8 cellular contexts compared by ENCODE assay signal in genomic region chr9:22307013-22307711, GRCh38.
DNase-seq lines count a peak whose midpoint lies in the region; ATAC-seq and TF ChIP-seq lines count a peak whose summit lies in the region.

No MANE protein-coding gene starts in this region.

- intact Hi-C loops in body of pancreas (cut with DNase I): loop anchor here (10.0 kb wide), 1 partner anchor 148 kb away; no protein-coding TSS in a partner anchor

- peak; percentile 68 for ATAC-seq in body of pancreas
- ATAC-seq in GM21737 (IDR thresholded peaks at IDR 0.05; ENCODE audit: unreplicated experiment): no peak
- no peak for ATAC-seq in GM21367 (IDR thresholded peaks at IDR 0.05; ENCODE audit: unreplicated experiment)

- no peaks in the 10 kb centered on the region for H3K4me1 ChIP-seq in body of pancreas

- H3K27me3 ChIP-seq in body of pancreas: no peaks in the 10 kb centered on the region

- no peak overlapping the region for H3K27ac ChIP-seq in body of pancreas

- WGBS in body of pancreas, 2 donors: 21 to 28% methylated on average over 2 of the region's 2 CpGs

- H3K4me3 ChIP-seq in body of pancreas: no peak overlapping the region

- TF ChIP-seq CTCF in body of pancreas (IDR thresholded peaks at IDR 0.05): peak; percentile 31 to 76 (median 68)

- no peaks in the 10 kb centered on the region for H3K36me3 ChIP-seq in body of pancreas (replicated peaks in 1 of 2; ENCODE audit: insufficient read depth in 1 of 2, low read depth in 2 of 2)

- no peaks in the 10 kb centered on the region for H3K9me3 ChIP-seq in body of pancreas

- peak; percentile 0 for DNase-seq in NCI-H510A treated with DMSO at 0.1 percent for 48 hours (lab: John Stamatoyannopoulos, UW)
- no peak for DNase-seq in NCI-H510A (lab: John Stamatoyannopoulos, UW)
- DNase-seq in NCI-H2081 treated with DMSO at 0.1 percent for 48 hours (lab: John Stamatoyannopoulos, UW): peak; percentile 17
- peak; percentile 18 to 63 (median 45) for DNase-seq in body of pancreas
- peak; percentile 82 for DNase-seq in kidney tubule cell (ENCODE audit: low spot score)
- no peak for DNase-seq in NCI-H1048 (lab: John Stamatoyannopoulos, UW)

- no peak for TF ChIP-seq POLR2A in body of pancreas (IDR thresholded peaks at IDR 0.05)

Comparison
In these comparisons a context has a peak if more than half of its experiments do, and no peak if none do; other contexts are left out.
1. DNase-seq: peak in NCI-H510A treated with DMSO at 0.1 percent for 48 hours (single experiment), NCI-H2081 treated with DMSO at 0.1 percent for 48 hours (single experiment), body of pancreas (4 of 4) and kidney tubule cell (single experiment); none in NCI-H510A (single experiment) and NCI-H1048 (single experiment).